In the genomic region with DNA sequence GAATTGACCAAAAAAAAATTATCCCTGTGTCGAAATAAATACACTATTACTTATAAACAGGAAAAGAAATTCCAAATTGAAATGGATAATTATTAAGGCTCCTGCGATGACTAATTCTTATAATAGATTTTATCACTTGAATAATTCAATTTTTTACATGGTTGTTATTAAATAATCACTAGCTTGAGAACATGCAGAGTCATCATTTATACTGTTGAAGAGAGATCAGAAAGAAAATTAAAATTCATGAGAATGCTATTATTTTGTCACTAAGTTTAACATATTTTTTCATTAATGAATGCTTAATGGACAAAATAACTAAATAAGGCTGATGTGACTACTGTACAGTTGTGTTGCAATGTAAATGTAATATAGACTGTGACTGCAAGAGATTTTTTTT, we compare ENCODE assay signal across 29 cellular contexts.
"Had no signal": no experiment of that assay in that cellular context is flagged by ENCODE, and none has a peak within 500 bp of the region (broad histone marks: within the 10 kb centered on the region; RNA-seq: fewer than 3 reads in every experiment).

No MANE protein-coding gene starts in this region.

- H3K4me3 Mint-ChIP-seq: dendritic cell treated with granulocyte-macrophage colony-stimulating factor and Interleukin-4, amounts not matched to agents 40 ng/mL and 50 ng/mL, for 4 days; effector memory CD8-positive, alpha-beta T cell; endodermal cell had no signal

- FAIRE-seq: colon, endometrium, endothelial cell of umbilical vein, frontal cortex had no signal

- DNase-seq: colonic mucosa; cortex of kidney; dermis blood vessel endothelial cell; dorsolateral prefrontal cortex; effector CD4-positive, alpha-beta T cell; effector CD8-positive, alpha-beta T cell; effector memory CD4-positive, alpha-beta T cell; effector memory CD8-positive, alpha-beta T cell; endodermal cell; erythroblast; esophagus squamous epithelium; foreskin fibroblast; foreskin keratinocyte; foreskin melanocyte; gastrocnemius medialis; glutamatergic neuron; head of caudate nucleus; heart left ventricle; heart right ventricle had no signal

- H3K4me3 ChIP-seq: colonic mucosa, coronary artery, dorsolateral prefrontal cortex, esophagus muscularis mucosa, esophagus squamous epithelium, gastrocnemius medialis, gastroesophageal sphincter, heart left ventricle, heart right ventricle had no signal

- H3K27ac Mint-ChIP-seq: dendritic cell treated with granulocyte-macrophage colony-stimulating factor and Interleukin-4, amounts not matched to agents 40 ng/mL and 50 ng/mL, for 4 days; effector memory CD8-positive, alpha-beta T cell; endodermal cell had no signal

- H3K27me3 Mint-ChIP-seq: dendritic cell treated with granulocyte-macrophage colony-stimulating factor and Interleukin-4, amounts not matched to agents 40 ng/mL and 50 ng/mL, for 4 days; effector memory CD8-positive, alpha-beta T cell had no signal

- H3K27me3 ChIP-seq: colonic mucosa, dorsolateral prefrontal cortex, esophagus muscularis mucosa, esophagus squamous epithelium, foreskin keratinocyte, gastrocnemius medialis, gastroesophageal sphincter, heart left ventricle, heart right ventricle had no signal

- H3K36me3 ChIP-seq: colonic mucosa, esophagus muscularis mucosa, esophagus squamous epithelium, gastrocnemius medialis, gastroesophageal sphincter, heart left ventricle, heart right ventricle had no signal

- H3K9me3 ChIP-seq: colonic mucosa, esophagus squamous epithelium, gastrocnemius medialis, gastroesophageal sphincter had no signal

- H3K4me1 Mint-ChIP-seq: endodermal cell had no signal

- H3K4me1 ChIP-seq: colonic mucosa, esophagus muscularis mucosa, esophagus squamous epithelium, foreskin keratinocyte, gastrocnemius medialis, gastroesophageal sphincter, heart left ventricle, heart right ventricle had no signal

- ATAC-seq: effector memory CD8-positive, alpha-beta T cell; esophagus mucosa; foreskin keratinocyte; gastrocnemius medialis; gastroesophageal sphincter; heart left ventricle; heart right ventricle had no signal

- H3K27ac ChIP-seq: colonic mucosa, coronary artery, dorsolateral prefrontal cortex, epithelial cell of prostate, esophagus muscularis mucosa, esophagus squamous epithelium, foreskin keratinocyte, gastrocnemius medialis, gastroesophageal sphincter, heart left ventricle, heart right ventricle had no signal
